Comparison of ENCODE assay signal across 13 cellular contexts in the genomic region with DNA sequence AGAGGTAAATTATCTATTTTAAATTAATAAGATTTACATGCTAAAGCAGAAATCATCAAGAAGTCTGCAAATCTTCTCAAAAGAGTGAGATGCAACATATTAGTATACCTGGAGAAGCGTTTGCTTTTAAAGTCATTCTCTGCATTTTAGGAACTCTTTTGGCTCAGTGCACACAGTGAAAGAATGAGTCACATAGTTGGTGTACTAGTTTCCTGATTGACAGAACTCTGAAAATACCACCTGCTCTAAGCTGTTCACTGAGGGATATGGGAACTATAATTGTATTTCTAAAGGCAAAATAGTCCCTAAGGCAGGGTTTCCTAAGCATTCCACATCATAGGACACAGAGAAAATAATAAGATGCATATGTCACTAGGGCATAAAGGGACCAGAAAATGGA.
DNase-seq lines count a peak whose midpoint lies in the region; ATAC-seq and TF ChIP-seq lines count a peak whose summit lies in the region.
"Had no signal": no experiment of that assay in that cellular context is flagged by ENCODE, and none has a peak within 500 bp of the region (broad histone marks: within the 10 kb centered on the region; RNA-seq: fewer than 3 reads in every experiment).

No MANE protein-coding gene starts in this region.

- ATAC-seq in GM18858 (IDR thresholded peaks at IDR 0.05; ENCODE audit: unreplicated experiment): peak; percentile 98
- ATAC-seq in GM21576 (IDR thresholded peaks at IDR 0.05; ENCODE audit: unreplicated experiment): peak; percentile 95
- ATAC-seq in HG03342 (IDR thresholded peaks at IDR 0.05; ENCODE audit: unreplicated experiment): peak; percentile 86

- WGBS in lower leg skin, 2 donors: 39 to 47% methylated on average over 1 of the region's 1 CpG

- TF ChIP-seq POLR2A in lower leg skin (IDR thresholded peaks at IDR 0.05): no peak

- no peak overlapping the region for H3K4me3 ChIP-seq in lower leg skin (ENCODE audit: low read depth, poor library complexity, severe bottlenecking)
- H3K4me3 ChIP-seq: BLaER1, esophagus muscularis mucosa had no signal

- no peak for TF ChIP-seq CTCF in lower leg skin (IDR thresholded peaks at IDR 0.05)

- intact Hi-C loops in lower leg skin (cut with DNase I; ENCODE audit: low total_unique reads): no loop called here
- intact Hi-C loops in cardiac septum (cut with DNase I): no loop called here

- DNase-seq in dermis blood vessel endothelial cell (peak; percentile 1), lower leg skin (ENCODE audit: low spot score in 2 of 2) (no peak), cardiac septum (ENCODE audit: low spot score) (no peak), midbrain (lab: John Stamatoyannopoulos, UW) (no peak)
- DNase-seq in activated CD4-positive, alpha-beta T cell treated with anti-CD3 and anti-CD28 coated beads for 1 hour: no peak
- DNase-seq: activated naive CD4-positive, alpha-beta T cell treated with anti-CD3 and anti-CD28 coated beads for 36 hours; cerebellar nuclear complex; T-helper 2 cell had no signal
